ENCODE assay signal across 8 cellular contexts in genomic region chr15:60004019-60004845, GRCh38. TPM values are rescaled to one million over a fixed set of nuclear protein-coding genes. Genes with fewer than 3 reads are reported as not detected.
DNase-seq lines count a peak whose midpoint lies in the region; ATAC-seq, FAIRE-seq and TF ChIP-seq lines count a peak whose summit lies in the region.

Gene FOXB1 (plus strand): TSS chr15:60004311. CDS start chr15:60004964, 653 bp downstream.

- POLR2A ChIA-PET in Panc1 (lab: Charles Lee): interaction anchor here (0.6 kb wide), 1 partner anchor 1788 kb away, joined by 9 read pairs; no protein-coding TSS in a partner anchor

- H3K27me3 ChIP-seq in H7 (ENCODE audit: control insufficient read depth, insufficient read depth, low read length) (peaks cover 54% of the 10 kb centered on the region), Panc1 (ENCODE audit: control insufficient read depth, insufficient read depth, low read length) (peaks cover 52% of the 10 kb centered on the region), fibroblast of lung (ENCODE audit: control insufficient read depth, insufficient read depth, low read length) (peaks cover 74% of the 10 kb centered on the region), small intestine (ENCODE audit: control insufficient read depth in 2 of 2, insufficient read depth in 2 of 2, low read length in 2 of 2) (peaks cover 18 to 55% of the 10 kb centered on the region in 2 donors)

- H3K4me3 ChIP-seq in H7 (ENCODE audit: insufficient read depth, low read depth, low read length): peak within 1 kb of the TSS; percentile 86
- H3K4me3 ChIP-seq in Panc1 (ENCODE audit: low read depth in 2 of 2, low read length in 2 of 2): peak within 1 kb of the TSS; percentile 51 to 78
- H3K4me3 ChIP-seq in fibroblast of lung (replicated peaks in 1 of 4; ENCODE audit: control extremely low read depth in 1 of 4, insufficient read depth in 1 of 4, low read depth in 3 of 4, low read length in 4 of 4): no peak within 1 kb of the TSS
- H3K4me3 ChIP-seq in small intestine (ENCODE audit: low read depth in 1 of 2, low read length in 2 of 2): peak within 1 kb of the TSS; percentile 9 to 75

- H3K27ac ChIP-seq in Panc1 (ENCODE audit: low read length) (no peak within 1 kb of the TSS), fibroblast of lung (ENCODE audit: insufficient read depth, low read length) (no peak within 1 kb of the TSS), small intestine (ENCODE audit: low read depth in 1 of 2, low read length in 1 of 2) (no peak within 1 kb of the TSS)

- peaks cover 15% of the 10 kb centered on the region for H3K4me1 ChIP-seq in Panc1 (ENCODE audit: control insufficient read depth, insufficient read depth, low read length)
- H3K4me1 ChIP-seq in fibroblast of lung (ENCODE audit: control insufficient read depth, extremely low read depth, insufficient read depth, low read length): no peaks in the 10 kb centered on the region
- H3K4me1 ChIP-seq in small intestine (ENCODE audit: control insufficient read depth in 2 of 2, insufficient read depth in 1 of 2, low read depth in 1 of 2, low read length in 1 of 2): peaks cover 0 to 10% of the 10 kb centered on the region in 2 donors

- intact Hi-C loops in Panc1 (cut with micrococcal nuclease; ENCODE audit: unreplicated experiment): loop anchor here (10.0 kb wide), 1 partner anchor 111 kb away; no protein-coding TSS in a partner anchor

- in situ Hi-C loops in Panc1 (cut with HindIII; ENCODE audit: low pct_unique_long_range_greater_than_20kb, low sequenced_read_pairs): no loop called here

- TF ChIP-seq CTCF in Panc1 (IDR thresholded peaks at IDR 0.05): no peak; the same call in 1 of the 2 replicates
- no peak for TF ChIP-seq CTCF in fibroblast of lung (conservative IDR thresholded peaks at IDR 0.05 in 1 of 2, IDR thresholded peaks at IDR 0.05 in 1 of 2; ENCODE audit: low read depth in 1 of 2, low read length in 2 of 2)

- H3K9me3 ChIP-seq in Panc1 (ENCODE audit: control insufficient read depth, insufficient read depth, low read depth, low read length) (no peaks in the 10 kb centered on the region), fibroblast of lung (ENCODE audit: control insufficient read depth, insufficient read depth, low read depth, low read length) (no peaks in the 10 kb centered on the region), small intestine (ENCODE audit: control insufficient read depth, low read depth) (no peaks in the 10 kb centered on the region)

- no peak for FAIRE-seq in small intestine (lab: Jason Lieb, UNC)

- peak within 1 kb of the TSS; percentile 35 for H3K4me2 ChIP-seq in fibroblast of lung (ENCODE audit: extremely low read depth, insufficient read depth, low read length)

- no peak within 1 kb of the TSS for H2AFZ ChIP-seq in fibroblast of lung (ENCODE audit: low read length)

- ATAC-seq in Panc1 (peak; percentile 54), HG03565 (IDR thresholded peaks at IDR 0.05; ENCODE audit: unreplicated experiment) (no peak)

- DNase-seq in H7: peak; percentile 95
- no peak for DNase-seq in Panc1 (ENCODE audit: low read depth, low spot score)
- DNase-seq in fibroblast of lung (ENCODE audit: low read depth in 2 of 2): no peak
- no peak for DNase-seq in small intestine
- no peak for DNase-seq in activated CD4-positive, CD25-positive, alpha-beta regulatory T cell treated with anti-CD3 and anti-CD28 coated beads, Interleukin-2, amount 50 U/mL, for 72 hours
- no peak for DNase-seq in NCI-H2081 treated with DMSO at 0.1 percent for 48 hours (lab: John Stamatoyannopoulos, UW)
- DNase-seq in stimulated activated naive CD4-positive, alpha-beta T cell treated with Interleukin-2 at 50 U/mL for 16 hours (lab: John Stamatoyannopoulos, UW): no peak

- no peak within 1 kb of the TSS for H3K9ac ChIP-seq in fibroblast of lung (ENCODE audit: insufficient read depth, low read length)

- CTCF ChIA-PET in Panc1 (lab: Charles Lee): interaction anchor here (0.6 kb wide), 4 partner anchors 10 to 439 kb away, joined by 3 to 11 read pairs (median 4); no protein-coding TSS in a partner anchor

- H3K79me2 ChIP-seq in fibroblast of lung (ENCODE audit: control insufficient read depth, insufficient read depth, low read length): no peaks in the 10 kb centered on the region

- WGBS in small intestine, 3 donors: 1 to 3% (median 2%) methylated on average over 73 to 83 of the region's 83 CpGs

- H3K36me3 ChIP-seq in H7 (replicated peaks; ENCODE audit: control insufficient read depth, insufficient read depth, low read length) (no peaks in the 10 kb centered on the region), Panc1 (ENCODE audit: control insufficient read depth, insufficient read depth, low read length) (no peaks in the 10 kb centered on the region; the same call in 1 of the 2 replicates), fibroblast of lung (ENCODE audit: control insufficient read depth, insufficient read depth, low read length) (no peaks in the 10 kb centered on the region), small intestine (ENCODE audit: control insufficient read depth in 2 of 2, insufficient read depth in 2 of 2, low read length in 2 of 2) (no peaks in the 10 kb centered on the region)

- BruUV-seq in Panc1 (replicated peaks; lab: Mats Ljungman, UMichigan): no TSS peak

- H4K20me1 ChIP-seq in fibroblast of lung (ENCODE audit: control insufficient read depth, extremely low read depth, insufficient read depth, low read length): no peaks in the 10 kb centered on the region

RNA-seq across cellular contexts. Expression of gene FOXB1, which starts in this region (rescaled TPM):
- total RNA-seq in H7 (2014; rRNA removed; shearing (Covaris generic)): 25.0 and 32.7 TPM in 2 replicates
- total RNA-seq in Panc1 (2021; ENCODE audit: unreplicated experiment) (0.64 TPM), fibroblast of lung (not detected in 2 replicates)
- polyA plus RNA-seq in Panc1 (2012; ENCODE audit: insufficient read length): 0.17 TPM
- polyA plus RNA-seq in fibroblast of lung (not detected in 2 replicates), small intestine (not detected)
- not detected in 2 replicates for polyA plus RNA-seq in fibroblast of lung (2012)
- polyA minus RNA-seq in fibroblast of lung (ENCODE audit: low replicate concordance): not detected in 2 replicates

Comparison
In these comparisons a context has a peak if more than half of its experiments do, and no peak if none do; other contexts are left out.
1. RNA of gene FOXB1 (total RNA-seq): 25.0 to 32.7 TPM in H7; 0.64 TPM in Panc1 (single experiment) and not detected in fibroblast of lung; every median in the first group is over 10 times any median in the second.
2. Peak in ATAC-seq and H3K4me3 ChIP-seq in Panc1; RNA of the gene not detected or under 1 TPM.
3. H3K4me3 ChIP-seq: peak in H7 (single experiment) and small intestine (2 of 2); none in fibroblast of lung (0 of 4).